In the genomic region with DNA sequence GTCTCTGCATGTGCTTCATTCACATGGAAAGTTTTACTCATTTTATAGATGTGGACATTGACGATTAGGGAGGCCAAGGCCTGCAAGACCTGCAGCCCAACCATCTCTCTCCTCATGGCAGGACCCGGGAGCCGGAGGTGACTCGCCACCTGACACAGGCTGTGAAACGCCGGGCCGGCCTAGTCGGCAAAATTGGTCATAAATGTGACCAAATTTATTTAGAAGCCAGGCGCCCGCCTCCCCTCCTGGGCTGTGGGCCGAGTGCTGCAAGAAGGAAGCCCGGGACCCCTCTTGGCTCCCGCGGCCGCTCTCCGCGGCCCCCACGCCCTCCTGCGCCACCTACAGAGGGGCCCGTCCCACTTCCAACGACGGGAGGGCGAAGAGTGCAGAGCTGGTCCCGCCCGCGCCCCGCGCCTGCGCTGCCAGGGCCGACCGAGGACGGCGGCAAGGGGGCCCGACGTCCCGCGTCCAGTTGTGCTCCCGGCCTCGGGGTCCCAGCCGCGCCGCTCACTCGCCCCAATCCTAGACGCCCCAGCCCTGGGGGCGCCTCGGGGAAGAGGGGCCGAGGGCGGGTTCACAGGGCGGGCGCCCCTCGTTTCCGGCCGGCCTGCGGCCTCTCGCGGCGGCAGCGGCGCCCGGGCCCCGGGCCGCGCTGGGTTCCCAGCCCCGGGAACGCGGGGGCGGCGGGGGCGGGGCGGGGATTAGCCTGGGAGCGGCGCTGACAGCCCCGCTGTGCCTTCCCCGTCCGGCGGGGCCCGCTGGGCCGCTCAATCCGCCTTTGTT, we compare ENCODE assay signal across 1 cellular context.
A peak's percentile ranks its signal among the peaks of the same experiment; 100 is the strongest.
TF ChIP-seq lines count a peak whose summit lies in the region.

No MANE protein-coding gene starts in this region.

TF ChIP-seq in K562, 482 proteins besides CTCF, POLR2A, EP300 and RAD21 (continued from another document and continues in another):
- TF ChIP-seq, protein P1, sequence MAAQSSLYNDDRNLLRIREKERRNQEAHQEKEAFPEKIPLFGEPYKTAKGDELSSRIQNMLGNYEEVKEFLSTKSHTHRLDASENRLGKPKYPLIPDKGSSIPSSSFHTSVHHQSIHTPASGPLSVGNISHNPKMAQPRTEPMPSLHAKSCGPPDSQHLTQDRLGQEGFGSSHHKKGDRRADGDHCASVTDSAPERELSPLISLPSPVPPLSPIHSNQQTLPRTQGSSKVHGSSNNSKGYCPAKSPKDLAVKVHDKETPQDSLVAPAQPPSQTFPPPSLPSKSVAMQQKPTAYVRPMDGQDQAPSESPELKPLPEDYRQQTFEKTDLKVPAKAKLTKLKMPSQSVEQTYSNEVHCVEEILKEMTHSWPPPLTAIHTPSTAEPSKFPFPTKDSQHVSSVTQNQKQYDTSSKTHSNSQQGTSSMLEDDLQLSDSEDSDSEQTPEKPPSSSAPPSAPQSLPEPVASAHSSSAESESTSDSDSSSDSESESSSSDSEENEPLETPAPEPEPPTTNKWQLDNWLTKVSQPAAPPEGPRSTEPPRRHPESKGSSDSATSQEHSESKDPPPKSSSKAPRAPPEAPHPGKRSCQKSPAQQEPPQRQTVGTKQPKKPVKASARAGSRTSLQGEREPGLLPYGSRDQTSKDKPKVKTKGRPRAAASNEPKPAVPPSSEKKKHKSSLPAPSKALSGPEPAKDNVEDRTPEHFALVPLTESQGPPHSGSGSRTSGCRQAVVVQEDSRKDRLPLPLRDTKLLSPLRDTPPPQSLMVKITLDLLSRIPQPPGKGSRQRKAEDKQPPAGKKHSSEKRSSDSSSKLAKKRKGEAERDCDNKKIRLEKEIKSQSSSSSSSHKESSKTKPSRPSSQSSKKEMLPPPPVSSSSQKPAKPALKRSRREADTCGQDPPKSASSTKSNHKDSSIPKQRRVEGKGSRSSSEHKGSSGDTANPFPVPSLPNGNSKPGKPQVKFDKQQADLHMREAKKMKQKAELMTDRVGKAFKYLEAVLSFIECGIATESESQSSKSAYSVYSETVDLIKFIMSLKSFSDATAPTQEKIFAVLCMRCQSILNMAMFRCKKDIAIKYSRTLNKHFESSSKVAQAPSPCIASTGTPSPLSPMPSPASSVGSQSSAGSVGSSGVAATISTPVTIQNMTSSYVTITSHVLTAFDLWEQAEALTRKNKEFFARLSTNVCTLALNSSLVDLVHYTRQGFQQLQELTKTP (IDR thresholded peaks at IDR 0.05; ENCODE audit: low read depth in 1 of 2, partially characterized antibody in 2 of 2), result no peak
- TF ChIP-seq DNMT1 (IDR thresholded peaks at IDR 0.05) (no peak), TGIF2 (CRISPR knock-in tag; IDR thresholded peaks at IDR 0.05) (no peak), ZNF174 (CRISPR knock-in tag; IDR thresholded peaks at IDR 0.05) (no peak), MECOM (CRISPR knock-in tag; IDR thresholded peaks at IDR 0.05) (no peak), NFIC (IDR thresholded peaks at IDR 0.05) (peak; percentile 38; the same call in 1 of the 2 replicates), CREBBP (IDR thresholded peaks at IDR 0.05; ENCODE audit: low read depth, low read length) (no peak), HDAC3 (IDR thresholded peaks at IDR 0.05; ENCODE audit: borderline replicate concordance, partially characterized antibody) (no peak), XRCC3 (IDR thresholded peaks at IDR 0.05) (no peak), HDAC2 (IDR thresholded peaks at IDR 0.05) (no peak), RBM14 (IDR thresholded peaks at IDR 0.05; ENCODE audit: borderline replicate concordance, insufficient read depth, low read depth, low read length) (0 out of 2 replicates have a peak, but pooled peaks have one; percentile 56), GABPB2 (CRISPR knock-in tag; conservative IDR thresholded peaks at IDR 0.05) (no peak), NRF1 (conservative IDR thresholded peaks at IDR 0.05 in 1 of 2, IDR thresholded peaks at IDR 0.05 in 1 of 2) (peak; percentile 91 to 92), SNRNP70 (optimal IDR thresholded peaks at IDR 0.05; ENCODE audit: low read depth, low read length) (no peak), SAP30 (IDR thresholded peaks at IDR 0.05; ENCODE audit: borderline replicate concordance, insufficient read depth, low read depth, low read length, poor library complexity, severe bottlenecking) (no peak), SMC3 (conservative IDR thresholded peaks at IDR 0.05; ENCODE audit: insufficient read depth, low read depth, low read length) (no peak), TSC22D4 (tag; IDR thresholded peaks at IDR 0.05) (no peak), SNIP1 (IDR thresholded peaks at IDR 0.05; ENCODE audit: low read depth) (no peak), MYC (IDR thresholded peaks at IDR 0.05; ENCODE audit: low read depth, low read length) (no peak; the same call in 1 of the 2 replicates), MYC (CRISPR knock-in tag; IDR thresholded peaks at IDR 0.05; ENCODE audit: borderline replicate concordance, low read depth) (peak; percentile 28; the same call in 1 of the 2 replicates), SRF (CRISPR knock-in tag; IDR thresholded peaks at IDR 0.05) (no peak), MAZ (CRISPR knock-in tag; conservative IDR thresholded peaks at IDR 0.05 in 1 of 2, IDR thresholded peaks at IDR 0.05 in 1 of 2) (no peak; a peak in 2 of 4 replicates), RFX5 (IDR thresholded peaks at IDR 0.05; ENCODE audit: low read depth, low read length) (no peak), ZNF311 (CRISPR knock-in tag; IDR thresholded peaks at IDR 0.05) (no peak), HSF4 (CRISPR knock-in tag; IDR thresholded peaks at IDR 0.05; ENCODE audit: borderline replicate concordance) (no peak), ZNF282 (CRISPR knock-in tag; IDR thresholded peaks at IDR 0.05) (no peak), CCNT2 (IDR thresholded peaks at IDR 0.05; ENCODE audit: borderline replicate concordance, extremely low read depth, insufficient read length, low read depth, low read length) (peak; percentile 69), MCM7 (IDR thresholded peaks at IDR 0.05) (no peak), NFE2 (IDR thresholded peaks at IDR 0.05; ENCODE audit: low read depth) (no peak), ZNF316 (IDR thresholded peaks at IDR 0.05) (no peak), FOXM1 (IDR thresholded peaks at IDR 0.05; ENCODE audit: low read depth) (no peak), FOXM1 (CRISPR knock-in tag; IDR thresholded peaks at IDR 0.05; ENCODE audit: low read depth) (no peak), NBN (IDR thresholded peaks at IDR 0.05; ENCODE audit: low read depth) (no peak), SIN3B (IDR thresholded peaks at IDR 0.05; ENCODE audit: low read depth) (0 out of 2 replicates have a peak, but pooled peaks have one; percentile 15), RBM34 (IDR thresholded peaks at IDR 0.05; ENCODE audit: borderline replicate concordance, insufficient read depth, low read length) (no peak), POLR3A (IDR thresholded peaks at IDR 0.05; ENCODE audit: borderline replicate concordance, extremely low read depth, insufficient read depth, insufficient read length) (no peak), FUS (optimal IDR thresholded peaks at IDR 0.05; ENCODE audit: low read depth, low read length) (peak; percentile 58), HEY1 (CRISPR knock-in tag; IDR thresholded peaks at IDR 0.05; ENCODE audit: borderline replicate concordance) (no peak)
- TF ChIP-seq, protein P2, sequence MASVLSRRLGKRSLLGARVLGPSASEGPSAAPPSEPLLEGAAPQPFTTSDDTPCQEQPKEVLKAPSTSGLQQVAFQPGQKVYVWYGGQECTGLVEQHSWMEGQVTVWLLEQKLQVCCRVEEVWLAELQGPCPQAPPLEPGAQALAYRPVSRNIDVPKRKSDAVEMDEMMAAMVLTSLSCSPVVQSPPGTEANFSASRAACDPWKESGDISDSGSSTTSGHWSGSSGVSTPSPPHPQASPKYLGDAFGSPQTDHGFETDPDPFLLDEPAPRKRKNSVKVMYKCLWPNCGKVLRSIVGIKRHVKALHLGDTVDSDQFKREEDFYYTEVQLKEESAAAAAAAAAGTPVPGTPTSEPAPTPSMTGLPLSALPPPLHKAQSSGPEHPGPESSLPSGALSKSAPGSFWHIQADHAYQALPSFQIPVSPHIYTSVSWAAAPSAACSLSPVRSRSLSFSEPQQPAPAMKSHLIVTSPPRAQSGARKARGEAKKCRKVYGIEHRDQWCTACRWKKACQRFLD (CRISPR knock-in tag; IDR thresholded peaks at IDR 0.05), result no peak
- TF ChIP-seq, protein P3, sequence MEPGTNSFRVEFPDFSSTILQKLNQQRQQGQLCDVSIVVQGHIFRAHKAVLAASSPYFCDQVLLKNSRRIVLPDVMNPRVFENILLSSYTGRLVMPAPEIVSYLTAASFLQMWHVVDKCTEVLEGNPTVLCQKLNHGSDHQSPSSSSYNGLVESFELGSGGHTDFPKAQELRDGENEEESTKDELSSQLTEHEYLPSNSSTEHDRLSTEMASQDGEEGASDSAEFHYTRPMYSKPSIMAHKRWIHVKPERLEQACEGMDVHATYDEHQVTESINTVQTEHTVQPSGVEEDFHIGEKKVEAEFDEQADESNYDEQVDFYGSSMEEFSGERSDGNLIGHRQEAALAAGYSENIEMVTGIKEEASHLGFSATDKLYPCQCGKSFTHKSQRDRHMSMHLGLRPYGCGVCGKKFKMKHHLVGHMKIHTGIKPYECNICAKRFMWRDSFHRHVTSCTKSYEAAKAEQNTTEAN (CRISPR knock-in tag; IDR thresholded peaks at IDR 0.05), result no peak
- TF ChIP-seq, protein P4, sequence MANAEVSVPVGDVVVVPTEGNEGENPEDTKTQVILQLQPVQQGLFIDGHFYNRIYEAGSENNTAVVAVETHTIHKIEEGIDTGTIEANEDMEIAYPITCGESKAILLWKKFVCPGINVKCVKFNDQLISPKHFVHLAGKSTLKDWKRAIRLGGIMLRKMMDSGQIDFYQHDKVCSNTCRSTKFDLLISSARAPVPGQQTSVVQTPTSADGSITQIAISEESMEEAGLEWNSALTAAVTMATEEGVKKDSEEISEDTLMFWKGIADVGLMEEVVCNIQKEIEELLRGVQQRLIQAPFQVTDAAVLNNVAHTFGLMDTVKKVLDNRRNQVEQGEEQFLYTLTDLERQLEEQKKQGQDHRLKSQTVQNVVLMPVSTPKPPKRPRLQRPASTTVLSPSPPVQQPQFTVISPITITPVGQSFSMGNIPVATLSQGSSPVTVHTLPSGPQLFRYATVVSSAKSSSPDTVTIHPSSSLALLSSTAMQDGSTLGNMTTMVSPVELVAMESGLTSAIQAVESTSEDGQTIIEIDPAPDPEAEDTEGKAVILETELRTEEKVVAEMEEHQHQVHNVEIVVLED (CRISPR knock-in tag; IDR thresholded peaks at IDR 0.05), result no peak
- TF ChIP-seq, protein P5, sequence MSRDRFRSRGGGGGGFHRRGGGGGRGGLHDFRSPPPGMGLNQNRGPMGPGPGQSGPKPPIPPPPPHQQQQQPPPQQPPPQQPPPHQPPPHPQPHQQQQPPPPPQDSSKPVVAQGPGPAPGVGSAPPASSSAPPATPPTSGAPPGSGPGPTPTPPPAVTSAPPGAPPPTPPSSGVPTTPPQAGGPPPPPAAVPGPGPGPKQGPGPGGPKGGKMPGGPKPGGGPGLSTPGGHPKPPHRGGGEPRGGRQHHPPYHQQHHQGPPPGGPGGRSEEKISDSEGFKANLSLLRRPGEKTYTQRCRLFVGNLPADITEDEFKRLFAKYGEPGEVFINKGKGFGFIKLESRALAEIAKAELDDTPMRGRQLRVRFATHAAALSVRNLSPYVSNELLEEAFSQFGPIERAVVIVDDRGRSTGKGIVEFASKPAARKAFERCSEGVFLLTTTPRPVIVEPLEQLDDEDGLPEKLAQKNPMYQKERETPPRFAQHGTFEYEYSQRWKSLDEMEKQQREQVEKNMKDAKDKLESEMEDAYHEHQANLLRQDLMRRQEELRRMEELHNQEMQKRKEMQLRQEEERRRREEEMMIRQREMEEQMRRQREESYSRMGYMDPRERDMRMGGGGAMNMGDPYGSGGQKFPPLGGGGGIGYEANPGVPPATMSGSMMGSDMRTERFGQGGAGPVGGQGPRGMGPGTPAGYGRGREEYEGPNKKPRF (IDR thresholded peaks at IDR 0.05; ENCODE audit: low read depth, low read length), result no peak
- TF ChIP-seq, protein P6, sequence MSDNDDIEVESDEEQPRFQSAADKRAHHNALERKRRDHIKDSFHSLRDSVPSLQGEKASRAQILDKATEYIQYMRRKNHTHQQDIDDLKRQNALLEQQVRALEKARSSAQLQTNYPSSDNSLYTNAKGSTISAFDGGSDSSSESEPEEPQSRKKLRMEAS (CRISPR knock-in tag; IDR thresholded peaks at IDR 0.05), result no peak; the same call in 1 of the 2 replicates
- TF ChIP-seq, protein P7, sequence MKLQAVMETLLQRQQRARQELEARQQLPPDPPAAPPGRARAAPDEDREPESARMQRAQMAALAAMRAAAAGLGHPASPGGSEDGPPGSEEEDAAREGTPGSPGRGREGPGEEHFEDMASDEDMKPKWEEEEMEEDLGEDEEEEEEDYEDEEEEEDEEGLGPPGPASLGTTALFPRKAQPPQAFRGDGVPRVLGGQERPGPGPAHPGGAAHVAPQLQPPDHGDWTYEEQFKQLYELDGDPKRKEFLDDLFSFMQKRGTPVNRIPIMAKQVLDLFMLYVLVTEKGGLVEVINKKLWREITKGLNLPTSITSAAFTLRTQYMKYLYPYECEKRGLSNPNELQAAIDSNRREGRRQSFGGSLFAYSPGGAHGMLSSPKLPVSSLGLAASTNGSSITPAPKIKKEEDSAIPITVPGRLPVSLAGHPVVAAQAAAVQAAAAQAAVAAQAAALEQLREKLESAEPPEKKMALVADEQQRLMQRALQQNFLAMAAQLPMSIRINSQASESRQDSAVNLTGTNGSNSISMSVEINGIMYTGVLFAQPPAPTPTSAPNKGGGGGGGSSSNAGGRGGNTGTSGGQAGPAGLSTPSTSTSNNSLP (IDR thresholded peaks at IDR 0.05; ENCODE audit: borderline replicate concordance, low read depth, low read length), result no peak
- TF ChIP-seq, protein P8, sequence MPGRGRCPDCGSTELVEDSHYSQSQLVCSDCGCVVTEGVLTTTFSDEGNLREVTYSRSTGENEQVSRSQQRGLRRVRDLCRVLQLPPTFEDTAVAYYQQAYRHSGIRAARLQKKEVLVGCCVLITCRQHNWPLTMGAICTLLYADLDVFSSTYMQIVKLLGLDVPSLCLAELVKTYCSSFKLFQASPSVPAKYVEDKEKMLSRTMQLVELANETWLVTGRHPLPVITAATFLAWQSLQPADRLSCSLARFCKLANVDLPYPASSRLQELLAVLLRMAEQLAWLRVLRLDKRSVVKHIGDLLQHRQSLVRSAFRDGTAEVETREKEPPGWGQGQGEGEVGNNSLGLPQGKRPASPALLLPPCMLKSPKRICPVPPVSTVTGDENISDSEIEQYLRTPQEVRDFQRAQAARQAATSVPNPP (IDR thresholded peaks at IDR 0.05; ENCODE audit: borderline replicate concordance, insufficient read depth, insufficient read length), result no peak
- TF ChIP-seq, protein P9, sequence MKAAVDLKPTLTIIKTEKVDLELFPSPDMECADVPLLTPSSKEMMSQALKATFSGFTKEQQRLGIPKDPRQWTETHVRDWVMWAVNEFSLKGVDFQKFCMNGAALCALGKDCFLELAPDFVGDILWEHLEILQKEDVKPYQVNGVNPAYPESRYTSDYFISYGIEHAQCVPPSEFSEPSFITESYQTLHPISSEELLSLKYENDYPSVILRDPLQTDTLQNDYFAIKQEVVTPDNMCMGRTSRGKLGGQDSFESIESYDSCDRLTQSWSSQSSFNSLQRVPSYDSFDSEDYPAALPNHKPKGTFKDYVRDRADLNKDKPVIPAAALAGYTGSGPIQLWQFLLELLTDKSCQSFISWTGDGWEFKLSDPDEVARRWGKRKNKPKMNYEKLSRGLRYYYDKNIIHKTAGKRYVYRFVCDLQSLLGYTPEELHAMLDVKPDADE (conservative IDR thresholded peaks at IDR 0.05; ENCODE audit: control insufficient read depth, low read depth, low read length), result no peak
- TF ChIP-seq, protein P10, sequence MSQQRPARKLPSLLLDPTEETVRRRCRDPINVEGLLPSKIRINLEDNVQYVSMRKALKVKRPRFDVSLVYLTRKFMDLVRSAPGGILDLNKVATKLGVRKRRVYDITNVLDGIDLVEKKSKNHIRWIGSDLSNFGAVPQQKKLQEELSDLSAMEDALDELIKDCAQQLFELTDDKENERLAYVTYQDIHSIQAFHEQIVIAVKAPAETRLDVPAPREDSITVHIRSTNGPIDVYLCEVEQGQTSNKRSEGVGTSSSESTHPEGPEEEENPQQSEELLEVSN (IDR thresholded peaks at IDR 0.05; ENCODE audit: borderline replicate concordance in 1 of 2, extremely low read depth in 1 of 2, insufficient read depth in 1 of 2, insufficient read length in 1 of 2, low read depth in 1 of 2, low read length in 1 of 2, poor library complexity in 1 of 2, severe bottlenecking in 1 of 2), result peak; percentile 14 to 69
